15 cellular contexts compared by ENCODE assay signal in the genomic region with DNA sequence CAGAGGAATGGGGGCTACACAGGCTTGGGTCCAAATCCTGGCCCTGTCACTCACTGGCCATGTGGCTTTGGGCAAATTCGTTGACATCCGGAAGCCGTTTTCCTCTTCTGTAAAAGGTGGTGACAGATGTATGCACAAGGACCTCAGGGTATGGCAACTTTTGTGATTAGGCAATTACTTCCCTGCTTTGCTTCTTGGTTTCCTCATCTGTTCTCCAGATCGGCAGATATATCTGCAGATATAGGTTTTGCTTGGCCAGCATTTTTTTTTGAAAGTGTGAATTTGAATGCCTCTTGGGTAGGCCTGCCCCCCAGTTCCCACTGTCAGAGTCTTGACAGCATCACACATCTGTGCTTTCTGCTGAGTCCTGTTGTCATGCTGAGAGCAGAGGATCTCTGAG. TPM values are rescaled to one million over a fixed set of nuclear protein-coding genes. Genes with fewer than 3 reads are reported as not detected.
DNase-seq lines count a peak whose midpoint lies in the region; ATAC-seq and TF ChIP-seq lines count a peak whose summit lies in the region.
"Had no signal": no experiment of that assay in that cellular context is flagged by ENCODE, and none has a peak within 500 bp of the region (broad histone marks: within the 10 kb centered on the region; RNA-seq: fewer than 3 reads in every experiment).

No MANE protein-coding gene starts in this region.

- peak overlapping the region; percentile 78 for H3K27ac ChIP-seq in HL-60 (replicated peaks)
- H3K27ac ChIP-seq in naive thymus-derived CD4-positive, alpha-beta T cell (ENCODE audit: low read depth, low read length) = peak overlapping the region; percentile 85

- peak overlapping the region; percentile 25 to 91 (median 91) for H3K4me3 Mint-ChIP-seq in T-cell
- peak overlapping the region; percentile 27 to 100 (median 97) for H3K4me3 Mint-ChIP-seq in naive thymus-derived CD4-positive, alpha-beta T cell

- CTCF ChIA-PET in T-cell (lab: Charles Lee) = interaction anchor here (0.6 to 5.2 kb wide), 5 partner anchors 12 to 187 kb away, joined by 3 to 59 read pairs (median 4); no protein-coding TSS in a partner anchor
- CTCF ChIA-PET in naive thymus-derived CD4-positive, alpha-beta T cell (lab: Charles Lee) = interaction anchor here (3.2 to 6.0 kb wide), 2 partner anchors 13 to 29 kb away, joined by 14 to 126 read pairs; no protein-coding TSS in a partner anchor

- no peaks in the 10 kb centered on the region for H3K27me3 Mint-ChIP-seq in T-cell
- peaks cover 0 to 11% (median 0%) of the 10 kb centered on the region in 5 donors for H3K27me3 Mint-ChIP-seq in naive thymus-derived CD4-positive, alpha-beta T cell
- H3K27me3 Mint-ChIP-seq: naive B cell had no signal

- H3K4me1 ChIP-seq in naive thymus-derived CD4-positive, alpha-beta T cell (ENCODE audit: control insufficient read depth in 2 of 2, insufficient read depth in 2 of 2, low read length in 2 of 2) = peaks cover 55 to 57% of the 10 kb centered on the region in 2 donors

- TF ChIP-seq CTCF in HL-60 (IDR thresholded peaks at IDR 0.05; ENCODE audit: insufficient read depth, low read length) = no peak

- ATAC-seq in T-cell (replicated peaks in 1 of 4) (no peak), GM18870 (IDR thresholded peaks at IDR 0.05; ENCODE audit: unreplicated experiment) (no peak), GM19395 (IDR thresholded peaks at IDR 0.05; ENCODE audit: unreplicated experiment) (no peak)
- peak; percentile 4 for ATAC-seq in naive thymus-derived CD4-positive, alpha-beta T cell

- H3K36me3 ChIP-seq in naive thymus-derived CD4-positive, alpha-beta T cell (ENCODE audit: control insufficient read depth in 2 of 3, insufficient read depth in 3 of 3, low read length in 3 of 3) = no peaks in the 10 kb centered on the region
- H3K36me3 ChIP-seq: breast epithelium had no signal

- POLR2A ChIA-PET in T-cell (lab: Charles Lee) = no interaction called here
- POLR2A ChIA-PET in naive thymus-derived CD4-positive, alpha-beta T cell (lab: Charles Lee) = interaction anchor here (0.6 to 12.1 kb wide), 8 partner anchors 8 to 627 kb away, joined by 3 to 324 read pairs (median 22); a partner anchor contains a TSS

- H3K27ac Mint-ChIP-seq in T-cell = peak overlapping the region; percentile 94 to 96
- peak overlapping the region; percentile 2 to 99 (median 95) for H3K27ac Mint-ChIP-seq in naive thymus-derived CD4-positive, alpha-beta T cell
- H3K27ac Mint-ChIP-seq: activated T-helper 2 cell treated with anti-CD3 and anti-CD28 coated beads, Interferon-gamma antibody, Interleukin-2, Interleukin-4, amounts not matched to agents 10 μg/mL and 5 μg/mL and 100 μg/mL, durations not matched to agents 14 hours and 24 hours and 36 hours had no signal

- H3K9me3 Mint-ChIP-seq in T-cell = no peaks in the 10 kb centered on the region
- H3K9me3 Mint-ChIP-seq in naive thymus-derived CD4-positive, alpha-beta T cell = no peaks in the 10 kb centered on the region
- H3K9me3 Mint-ChIP-seq: activated T-helper 2 cell treated with anti-CD3 and anti-CD28 coated beads, Interferon-gamma antibody, Interleukin-2, Interleukin-4, amounts not matched to agents 10 μg/mL and 5 μg/mL and 100 μg/mL, durations not matched to agents 14 hours and 24 hours and 36 hours; naive B cell had no signal

- intact Hi-C loops in naive thymus-derived CD4-positive, alpha-beta T cell (cut with micrococcal nuclease) = loop anchor here in 1 of 2 donors (2.0 to 5.0 kb wide), 3 partner anchors 18 to 1830 kb away; a partner anchor contains a TSS

- no peaks in the 10 kb centered on the region for H3K9me3 ChIP-seq in naive thymus-derived CD4-positive, alpha-beta T cell (ENCODE audit: control insufficient read depth in 2 of 3, low read length in 3 of 3)
- H3K9me3 ChIP-seq: breast epithelium had no signal

- no peaks in the 10 kb centered on the region for H3K27me3 ChIP-seq in HL-60 (ENCODE audit: insufficient read depth, poor library complexity, severe bottlenecking)
- H3K27me3 ChIP-seq in naive thymus-derived CD4-positive, alpha-beta T cell (ENCODE audit: control insufficient read depth in 2 of 2, insufficient read depth in 2 of 2, low read length in 2 of 2) = no peaks in the 10 kb centered on the region
- H3K27me3 ChIP-seq: breast epithelium had no signal

- H3K4me3 ChIP-seq in HL-60 (replicated peaks; ENCODE audit: insufficient read depth, low read length) = no peak overlapping the region
- peak overlapping the region; percentile 75 for H3K4me3 ChIP-seq in naive thymus-derived CD4-positive, alpha-beta T cell (ENCODE audit: low read length)

- peaks cover 83 to 88% (median 84%) of the 10 kb centered on the region in 3 donors for H3K4me1 Mint-ChIP-seq in T-cell
- peaks cover 51 to 75% (median 65%) of the 10 kb centered on the region in 7 donors for H3K4me1 Mint-ChIP-seq in naive thymus-derived CD4-positive, alpha-beta T cell

- H3K36me3 Mint-ChIP-seq in T-cell = no peaks in the 10 kb centered on the region
- H3K36me3 Mint-ChIP-seq in naive thymus-derived CD4-positive, alpha-beta T cell = peaks cover 0 to 6% (median 3%) of the 10 kb centered on the region in 5 donors
- H3K36me3 Mint-ChIP-seq: naive B cell had no signal

- DNase-seq in CD1c-positive myeloid dendritic cell (ENCODE audit: extremely low spot score) (peak; percentile 32), HL-60 (ENCODE audit: low read depth in 1 of 2, low spot score in 1 of 2) (peak; percentile 89), T-cell (no peak), NCI-H2227 (lab: John Stamatoyannopoulos, UW; ENCODE audit: unreplicated experiment) (no peak)
- no peak for DNase-seq in naive thymus-derived CD4-positive, alpha-beta T cell
- DNase-seq: HCEC 1CT; kidney glomerular epithelial cell; naive B cell; NCI-H1417; SHP77 treated with DMSO at 0.1 percent for 48 hours; stimulated activated CD4-positive, alpha-beta T cell treated with anti-CD3 and anti-CD28 coated beads, Interleukin-4, amount 100 ng/mL, for 24 hours had no signal

RNA-seq across cellular contexts. Expression of a gene that starts 17.7 kb away (rescaled TPM):
- 1 to 10 TPM; 5.2 to 9.0 (median 8.8) TPM for total RNA-seq in T-cell
- 10 to 100 TPM in 2 of 5 experiments, 1 to 10 TPM in 2, under 1 TPM in 1; 0.19 to 23.3 (median 5.9) TPM for total RNA-seq in naive thymus-derived CD4-positive, alpha-beta T cell
- under 1 TPM; 0.74 to 0.75 TPM for polyA plus RNA-seq in naive thymus-derived CD4-positive, alpha-beta T cell
- total RNA-seq: activated T-helper 2 cell treated with anti-CD3 and anti-CD28 coated beads, Interferon-gamma antibody, Interleukin-2, Interleukin-4, amounts not matched to agents 10 μg/mL and 5 μg/mL and 100 μg/mL, durations not matched to agents 14 hours and 24 hours and 36 hours had no signal

RNA-seq across cellular contexts. Expression of a gene that starts 23.3 kb away (rescaled TPM):
- 10 to 100 TPM; 18.1 to 27.8 (median 21.7) TPM for total RNA-seq in T-cell
- total RNA-seq in naive thymus-derived CD4-positive, alpha-beta T cell = 10 to 100 TPM in 4 of 5 experiments, 1 to 10 TPM in 1; 6.7 to 25.3 (median 20.1) TPM
- 10 to 100 TPM; 24.8 to 27.1 TPM for polyA plus RNA-seq in naive thymus-derived CD4-positive, alpha-beta T cell

RNA-seq across cellular contexts. Expression of a gene that starts 34.5 kb away (rescaled TPM):
- not detected for total RNA-seq in T-cell
- total RNA-seq in naive thymus-derived CD4-positive, alpha-beta T cell = not detected
- not detected for polyA plus RNA-seq in naive thymus-derived CD4-positive, alpha-beta T cell
- total RNA-seq: activated T-helper 2 cell treated with anti-CD3 and anti-CD28 coated beads, Interferon-gamma antibody, Interleukin-2, Interleukin-4, amounts not matched to agents 10 μg/mL and 5 μg/mL and 100 μg/mL, durations not matched to agents 14 hours and 24 hours and 36 hours; breast epithelium had no signal

Comparison
In these comparisons a context has a peak if more than half of its experiments do, and no peak if none do; other contexts are left out.
1. DNase-seq: peak in CD1c-positive myeloid dendritic cell (single experiment) and HL-60 (2 of 2); none in T-cell (0 of 34), naive thymus-derived CD4-positive, alpha-beta T cell (0 of 9) and NCI-H2227 (single experiment).